8 cellular contexts compared by ENCODE assay signal in genomic region chr6:159981171-159981571, GRCh38. TPM values are rescaled to one million over a fixed set of nuclear protein-coding genes. Genes with fewer than 3 reads are reported as not detected.
DNase-seq lines count a peak whose midpoint lies in the region; ATAC-seq, FAIRE-seq and TF ChIP-seq lines count a peak whose summit lies in the region.

No MANE protein-coding gene starts in this region.

- peak; percentile 0 for ATAC-seq in GM19438 (IDR thresholded peaks at IDR 0.05; ENCODE audit: low read depth, unreplicated experiment)

- H3K9me3 ChIP-seq in SJSA1 (replicated peaks), result no peaks in the 10 kb centered on the region
- no peaks in the 10 kb centered on the region for H3K9me3 ChIP-seq in small intestine (ENCODE audit: control insufficient read depth, low read depth)

- FAIRE-seq in small intestine (lab: Jason Lieb, UNC), result no peak

- peaks cover 73% of the 10 kb centered on the region for H3K4me1 ChIP-seq in SJSA1 (replicated peaks)
- H3K4me1 ChIP-seq in small intestine (ENCODE audit: control insufficient read depth in 2 of 2, insufficient read depth in 1 of 2, low read depth in 1 of 2, low read length in 1 of 2), result peaks cover 9 to 46% of the 10 kb centered on the region in 2 donors

- H3K27ac ChIP-seq in SJSA1, result peak overlapping the region; percentile 41
- peak overlapping the region; percentile 50 to 83 for H3K27ac ChIP-seq in small intestine (ENCODE audit: low read depth in 1 of 2, low read length in 1 of 2)

- no peak for TF ChIP-seq CTCF in epithelial cell of proximal tubule (conservative IDR thresholded peaks at IDR 0.05; ENCODE audit: low read depth, low read length)

- DNase-seq in SJSA1 (ENCODE audit: low read depth in 1 of 2, low spot score in 2 of 2) (no peak), epithelial cell of proximal tubule (ENCODE audit: low read depth) (no peak), small intestine (no peak), NCI-H2196 (lab: John Stamatoyannopoulos, UW; ENCODE audit: unreplicated experiment) (no peak), COR-L47 (lab: John Stamatoyannopoulos, UW) (no peak), EL (no peak), NCI-H1436 (lab: John Stamatoyannopoulos, UW) (no peak)

- H3K27me3 ChIP-seq in SJSA1 (replicated peaks), result no peaks in the 10 kb centered on the region
- H3K27me3 ChIP-seq in small intestine (ENCODE audit: control insufficient read depth in 2 of 2, insufficient read depth in 2 of 2, low read length in 2 of 2), result no peaks in the 10 kb centered on the region

- WGBS in small intestine, 3 donors, result 77 to 81% (median 78%) methylated on average over 8 of the region's 8 CpGs

- no peak overlapping the region for H3K4me3 ChIP-seq in SJSA1
- H3K4me3 ChIP-seq in epithelial cell of proximal tubule (ENCODE audit: low read depth, low read length), result peak overlapping the region; percentile 25
- no peak overlapping the region for H3K4me3 ChIP-seq in small intestine (ENCODE audit: low read depth in 1 of 2, low read length in 2 of 2)

- H3K36me3 ChIP-seq in SJSA1, result no peaks in the 10 kb centered on the region
- H3K36me3 ChIP-seq in small intestine (ENCODE audit: control insufficient read depth in 2 of 2, insufficient read depth in 2 of 2, low read length in 2 of 2), result no peaks in the 10 kb centered on the region

RNA-seq across cellular contexts. Expression of gene IGF2R, which starts 12.3 kb away (rescaled TPM):
- 29.4 and 54.7 TPM in 2 replicates for total RNA-seq in SJSA1 (2014; rRNA removed; shearing (Covaris generic))
- 50.3 and 50.8 TPM in 2 replicates for total RNA-seq in epithelial cell of proximal tubule
- polyA plus RNA-seq in small intestine, result 10 to 100 TPM in 1 of 3 donors, 1 to 10 TPM in 2; 4.9 to 23.6 (median 5.9) TPM
